In the genomic region with DNA sequence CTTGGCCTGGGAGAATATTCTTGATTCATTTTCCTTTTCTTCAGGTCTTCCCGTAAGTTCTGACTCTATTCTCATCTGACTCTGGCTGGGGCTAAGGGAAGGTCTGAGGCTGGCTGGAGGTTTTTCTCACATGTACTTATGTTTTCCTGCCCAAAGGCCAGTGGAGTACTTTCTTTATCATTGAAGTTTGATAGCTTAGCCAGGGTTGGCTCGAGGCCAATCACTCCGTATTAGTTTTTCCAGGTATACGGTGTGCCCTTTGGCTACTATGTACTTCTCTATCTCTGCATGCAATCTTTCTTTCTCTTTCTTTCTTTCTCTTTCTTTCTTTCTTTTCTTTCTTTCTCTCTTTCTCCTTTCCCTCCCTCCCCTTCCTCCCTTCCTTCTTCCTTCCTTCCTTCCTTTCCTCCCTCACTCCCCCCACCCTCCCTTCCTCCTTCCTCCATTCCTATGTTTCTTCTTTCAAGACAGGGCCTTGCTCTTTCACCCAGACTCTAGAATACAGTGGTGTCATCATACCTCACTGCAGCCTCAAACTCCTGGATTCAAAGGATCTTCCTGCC, we compare ENCODE assay signal across 19 cellular contexts.
"Had no signal": no experiment of that assay in that cellular context is flagged by ENCODE, and none has a peak within 500 bp of the region (broad histone marks: within the 10 kb centered on the region; RNA-seq: fewer than 3 reads in every experiment).

No MANE protein-coding gene starts in this region.

- H3K4me3 Mint-ChIP-seq: endodermal cell; naive thymus-derived CD8-positive, alpha-beta T cell; stimulated activated effector memory CD8-positive, alpha-beta T cell treated with anti-CD3 and anti-CD28 coated beads, Interleukin-12 subunit alpha, Interleukin-12 subunit beta, amount 100 ng/mL, for 72 hours; stimulated activated naive CD8-positive, alpha-beta T cell treated with anti-CD3 and anti-CD28 coated beads, Interleukin-15, Interleukin-2, amounts not matched to agents 100 ng/mL and 50 ng/mL, for 24 hours had no signal

- FAIRE-seq: endothelial cell of umbilical vein had no signal

- H3K9me3 Mint-ChIP-seq: endodermal cell; stimulated activated effector memory CD8-positive, alpha-beta T cell treated with anti-CD3 and anti-CD28 coated beads, Interleukin-12 subunit alpha, Interleukin-12 subunit beta, amount 100 ng/mL, for 72 hours; stimulated activated naive CD8-positive, alpha-beta T cell treated with anti-CD3 and anti-CD28 coated beads, Interleukin-15, Interleukin-2, amounts not matched to agents 100 ng/mL and 50 ng/mL, for 24 hours had no signal

- H3K27me3 ChIP-seq: colonic mucosa, foreskin keratinocyte, neutrophil, right atrium auricular region, testis, tibial nerve had no signal

- H3K4me1 ChIP-seq: colonic mucosa, foreskin keratinocyte, right atrium auricular region, testis, tibial nerve had no signal

- H3K4me1 Mint-ChIP-seq: endodermal cell; naive thymus-derived CD8-positive, alpha-beta T cell; stimulated activated effector memory CD8-positive, alpha-beta T cell treated with anti-CD3 and anti-CD28 coated beads, Interleukin-12 subunit alpha, Interleukin-12 subunit beta, amount 100 ng/mL, for 72 hours had no signal

- H3K27me3 Mint-ChIP-seq: stimulated activated naive CD8-positive, alpha-beta T cell treated with anti-CD3 and anti-CD28 coated beads, Interleukin-15, Interleukin-2, amounts not matched to agents 100 ng/mL and 50 ng/mL, for 24 hours had no signal

- H3K4me3 ChIP-seq: colonic mucosa, mucosa of descending colon, right atrium auricular region, smooth muscle cell, testis, tibial nerve had no signal

- H3K36me3 ChIP-seq: colonic mucosa, neutrophil, right atrium auricular region, tibial nerve had no signal

- DNase-seq: colonic mucosa; effector CD4-positive, alpha-beta T cell; endodermal cell; foreskin keratinocyte; hippocampal formation; mammary epithelial cell; naive thymus-derived CD8-positive, alpha-beta T cell; posterior cingulate gyrus; stimulated activated CD4-positive, alpha-beta T cell treated with anti-CD3 and anti-CD28 coated beads, Interleukin-2, amount 100 ng/mL, for 48 hours; testis had no signal

- H3K27ac Mint-ChIP-seq: endodermal cell; naive thymus-derived CD8-positive, alpha-beta T cell; stimulated activated effector memory CD8-positive, alpha-beta T cell treated with anti-CD3 and anti-CD28 coated beads, Interleukin-12 subunit alpha, Interleukin-12 subunit beta, amount 100 ng/mL, for 72 hours; stimulated activated naive CD8-positive, alpha-beta T cell treated with anti-CD3 and anti-CD28 coated beads, Interleukin-15, Interleukin-2, amounts not matched to agents 100 ng/mL and 50 ng/mL, for 24 hours had no signal

- ATAC-seq: foreskin keratinocyte; left colon; mucosa of descending colon; naive thymus-derived CD8-positive, alpha-beta T cell; stimulated activated effector memory CD8-positive, alpha-beta T cell treated with anti-CD3 and anti-CD28 coated beads, Interleukin-12 subunit alpha, Interleukin-12 subunit beta, amount 100 ng/mL, for 72 hours had no signal

- H3K9me3 ChIP-seq: colonic mucosa, mucosa of descending colon, neutrophil, right atrium auricular region, testis, tibial nerve had no signal

- H3K36me3 Mint-ChIP-seq: naive thymus-derived CD8-positive, alpha-beta T cell; stimulated activated effector memory CD8-positive, alpha-beta T cell treated with anti-CD3 and anti-CD28 coated beads, Interleukin-12 subunit alpha, Interleukin-12 subunit beta, amount 100 ng/mL, for 72 hours had no signal

- H3K27ac ChIP-seq: colonic mucosa, foreskin keratinocyte, neutrophil, right atrium auricular region, testis, tibial nerve had no signal
